15 cellular contexts compared by ENCODE assay signal in genomic region chr6:113647158-113647889, GRCh38.
A peak's percentile ranks its signal among the peaks of the same experiment; 100 is the strongest.
DNase-seq lines count a peak whose midpoint lies in the region; ATAC-seq and TF ChIP-seq lines count a peak whose summit lies in the region.
"Had no signal": no experiment of that assay in that cellular context is flagged by ENCODE, and none has a peak within 500 bp of the region (broad histone marks: within the 10 kb centered on the region; RNA-seq: fewer than 3 reads in every experiment).

No MANE protein-coding gene starts in this region.

- no peak overlapping the region for H3K4ac ChIP-seq in mesenchymal stem cell (ENCODE audit: low read depth in 1 of 2, low read length in 2 of 2)

- intact Hi-C loops in prostate gland (cut with DNase I): no loop called here

- no peak overlapping the region for H4K91ac ChIP-seq in mesenchymal stem cell (ENCODE audit: low read length)

- H3K27me3 ChIP-seq in mesenchymal stem cell (ENCODE audit: control insufficient read depth in 1 of 2, insufficient read depth in 1 of 2, low read length in 2 of 2): no peaks in the 10 kb centered on the region
- no peaks in the 10 kb centered on the region for H3K27me3 ChIP-seq in prostate gland (replicated peaks; ENCODE audit: insufficient read depth)
- H3K27me3 ChIP-seq: esophagus muscularis mucosa had no signal

- H4K8ac ChIP-seq in mesenchymal stem cell (ENCODE audit: low read length): no peak overlapping the region

- H3K14ac ChIP-seq in mesenchymal stem cell (ENCODE audit: low read length in 2 of 2): no peak overlapping the region

- H2AFZ ChIP-seq in mesenchymal stem cell (ENCODE audit: low read depth, low read length): no peak overlapping the region

- peaks cover 7% of the 10 kb centered on the region for H3K4me1 ChIP-seq in mesenchymal stem cell (ENCODE audit: control insufficient read depth, insufficient read depth, low read depth, low read length)
- H3K4me1 ChIP-seq in prostate gland (replicated peaks): peaks cover 9% of the 10 kb centered on the region
- H3K4me1 ChIP-seq: esophagus muscularis mucosa had no signal

- CTCF ChIA-PET in T-cell (lab: Charles Lee): no interaction called here

- no peak for TF ChIP-seq POLR2A in prostate gland (IDR thresholded peaks at IDR 0.05)

- POLR2A ChIA-PET in T-cell (lab: Charles Lee): interaction anchor here in 1 of 2 donors (0.7 kb wide), 1 partner anchor 61 kb away, joined by 3 read pairs; no protein-coding TSS in a partner anchor

- H3K4me1 Mint-ChIP-seq in IgD-negative memory B cell: peaks cover 60 to 85% (median 68%) of the 10 kb centered on the region in 3 donors
- H3K4me1 Mint-ChIP-seq in T-cell: no peaks in the 10 kb centered on the region

- H3K18ac ChIP-seq in mesenchymal stem cell (ENCODE audit: low read depth in 1 of 2, low read length in 2 of 2): no peak overlapping the region

- H3K27ac ChIP-seq in mesenchymal stem cell (ENCODE audit: low read length, poor library complexity, severe bottlenecking): no peak overlapping the region
- peak overlapping the region in 1 of 2 donors; percentile 14 for H3K27ac ChIP-seq in prostate gland
- H3K27ac ChIP-seq: esophagus muscularis mucosa had no signal

- H2BK12ac ChIP-seq in mesenchymal stem cell (ENCODE audit: low read length in 2 of 2): no peak overlapping the region

- no peak overlapping the region for H3K9ac ChIP-seq in mesenchymal stem cell (ENCODE audit: low read length)

- no peak for TF ChIP-seq CTCF in prostate gland (IDR thresholded peaks at IDR 0.05)

- 96% methylated on average over 2 of the region's 4 CpGs for WGBS in mesenchymal stem cell
- WGBS in prostate gland: 88% methylated on average over 4 of the region's 4 CpGs

- H3K36me3 Mint-ChIP-seq in IgD-negative memory B cell (no peaks in the 10 kb centered on the region), T-cell (no peaks in the 10 kb centered on the region)

- no peak overlapping the region for H3K4me2 ChIP-seq in mesenchymal stem cell (ENCODE audit: low read length, poor library complexity, severe bottlenecking)

- no peaks in the 10 kb centered on the region for H3K36me3 ChIP-seq in mesenchymal stem cell (ENCODE audit: control insufficient read depth in 1 of 2, insufficient read depth in 2 of 2, low read depth in 1 of 2, low read length in 2 of 2)
- H3K36me3 ChIP-seq in prostate gland: no peaks in the 10 kb centered on the region
- H3K36me3 ChIP-seq: esophagus muscularis mucosa had no signal

- H3K79me1 ChIP-seq in mesenchymal stem cell (replicated peaks; ENCODE audit: low read length, poor library complexity, severe bottlenecking): no peaks in the 10 kb centered on the region

- H3K23ac ChIP-seq in mesenchymal stem cell (ENCODE audit: low read length in 2 of 2): no peak overlapping the region

- H2BK120ac ChIP-seq in mesenchymal stem cell (ENCODE audit: low read depth, low read length): no peak overlapping the region

- ATAC-seq in GM18517 (IDR thresholded peaks at IDR 0.05; ENCODE audit: unreplicated experiment): peak; percentile 32
- ATAC-seq in GM21825 (IDR thresholded peaks at IDR 0.05; ENCODE audit: unreplicated experiment): peak; percentile 35
- ATAC-seq in T-cell (replicated peaks in 1 of 4): no peak
- ATAC-seq: activated T-cell treated with anti-CD3 and anti-CD28 coated beads, Interleukin-2, amount 50 U/mL, for 72 hours; left ventricle myocardium superior; Panc1 had no signal

- H3K4me3 ChIP-seq in mesenchymal stem cell (ENCODE audit: insufficient read depth in 1 of 2, low read depth in 1 of 2, low read length in 2 of 2): no peak overlapping the region
- H3K4me3 ChIP-seq in prostate gland: no peak overlapping the region
- H3K4me3 ChIP-seq: esophagus muscularis mucosa had no signal

- DNase-seq in mesenchymal stem cell: no peak
- DNase-seq in dermis blood vessel endothelial cell: no peak
- no peak for DNase-seq in T-cell
- DNase-seq in prostate gland (ENCODE audit: low spot score): no peak
- DNase-seq in NCI-H1417 treated with DMSO at 0.1 percent for 48 hours (lab: John Stamatoyannopoulos, UW): no peak
- DNase-seq: activated CD4-positive, alpha-beta T cell treated with anti-CD3 and anti-CD28 coated beads for 4 hours; activated T-cell treated with anti-CD3 and anti-CD28 coated beads, Interleukin-2, amount 50 U/mL, for 72 hours; DMS79 treated with DMSO at 0.1 percent for 48 hours; left ventricle myocardium superior had no signal

- peak overlapping the region; percentile 46 for H2AK5ac ChIP-seq in mesenchymal stem cell (ENCODE audit: low read length, severe bottlenecking)

- peak overlapping the region; percentile 3 to 81 (median 67) for H3K4me3 Mint-ChIP-seq in IgD-negative memory B cell
- H3K4me3 Mint-ChIP-seq in T-cell: no peak overlapping the region
- H3K4me3 Mint-ChIP-seq: activated T-cell treated with anti-CD3 and anti-CD28 coated beads, Interleukin-2, amount 50 U/mL, for 72 hours; neural crest cell had no signal

- H3K9me3 ChIP-seq in mesenchymal stem cell (ENCODE audit: control insufficient read depth, low read length) (no peaks in the 10 kb centered on the region), prostate gland (no peaks in the 10 kb centered on the region)
- H3K9me3 ChIP-seq: esophagus muscularis mucosa had no signal

- H3K9me3 Mint-ChIP-seq in IgD-negative memory B cell (no peaks in the 10 kb centered on the region), T-cell (no peaks in the 10 kb centered on the region)
- H3K9me3 Mint-ChIP-seq: activated T-cell treated with anti-CD3 and anti-CD28 coated beads, Interleukin-2, amount 50 U/mL, for 72 hours; neural crest cell had no signal

- peak overlapping the region; percentile 84 for H2BK15ac ChIP-seq in mesenchymal stem cell (ENCODE audit: low read depth, poor library complexity, severe bottlenecking)

- H2BK5ac ChIP-seq in mesenchymal stem cell (ENCODE audit: low read depth, low read length, poor library complexity, severe bottlenecking): no peak overlapping the region

- H3K27me3 Mint-ChIP-seq in IgD-negative memory B cell: no peaks in the 10 kb centered on the region
- peaks cover 5% of the 10 kb centered on the region in 2 donors for H3K27me3 Mint-ChIP-seq in T-cell

- H3K27ac Mint-ChIP-seq in IgD-negative memory B cell (peak overlapping the region; percentile 42 to 63 (median 59)), T-cell (no peak overlapping the region)
- H3K27ac Mint-ChIP-seq: activated T-cell treated with anti-CD3 and anti-CD28 coated beads, Interleukin-2, amount 50 U/mL, for 72 hours had no signal

Comparison
In these comparisons a context has a peak if more than half of its experiments do, and no peak if none do; other contexts are left out.
1. ATAC-seq: peak in GM18517 (single experiment) and GM21825 (single experiment); none in T-cell (0 of 4).
2. H3K27ac Mint-ChIP-seq: peak in IgD-negative memory B cell (3 of 3); none in T-cell (0 of 2).
3. H3K4me3 Mint-ChIP-seq: peak in IgD-negative memory B cell (4 of 4); none in T-cell (0 of 3).